ENCODE assay signal across 8 cellular contexts in genomic region chr7:148699772-148700629, GRCh38. TPM values are rescaled to one million over a fixed set of nuclear protein-coding genes. Genes with fewer than 3 reads are reported as not detected.
DNase-seq lines count a peak whose midpoint lies in the region; TF ChIP-seq lines count a peak whose summit lies in the region.

No MANE protein-coding gene starts in this region.

- H3K36me3 ChIP-seq in HAP-1 (replicated peaks) (no peaks in the 10 kb centered on the region), kidney epithelial cell (ENCODE audit: control insufficient read depth, insufficient read depth, low read length) (no peaks in the 10 kb centered on the region), subcutaneous abdominal adipose tissue (ENCODE audit: control insufficient read depth in 5 of 5, insufficient read depth in 5 of 5, low read length in 5 of 5) (no peaks in the 10 kb centered on the region)

- TF ChIP-seq CTCF in astrocyte of the cerebellum (IDR thresholded peaks at IDR 0.05; ENCODE audit: low read depth, low read length, missing control alignments), result no peak
- TF ChIP-seq CTCF in kidney epithelial cell (IDR thresholded peaks at IDR 0.05; ENCODE audit: insufficient read depth, low read length, poor library complexity, severe bottlenecking), result no peak

- H3K27me3 ChIP-seq in HAP-1 (ENCODE audit: low read depth), result no peaks in the 10 kb centered on the region
- no peaks in the 10 kb centered on the region for H3K27me3 ChIP-seq in kidney epithelial cell (ENCODE audit: control insufficient read depth, insufficient read depth, low read length)
- no peaks in the 10 kb centered on the region for H3K27me3 ChIP-seq in subcutaneous abdominal adipose tissue (ENCODE audit: control insufficient read depth in 5 of 5, insufficient read depth in 4 of 5, low read length in 5 of 5)

- H3K9me3 ChIP-seq in HAP-1 (no peaks in the 10 kb centered on the region), subcutaneous abdominal adipose tissue (ENCODE audit: control insufficient read depth in 5 of 5, low read length in 5 of 5) (no peaks in the 10 kb centered on the region)

- H3K4me1 ChIP-seq in HAP-1 (peaks cover 42% of the 10 kb centered on the region), subcutaneous abdominal adipose tissue (ENCODE audit: control insufficient read depth in 5 of 5, insufficient read depth in 5 of 5, low read length in 5 of 5) (peaks cover 0 to 49% (median 44%) of the 10 kb centered on the region in 5 donors)

- H3K9ac ChIP-seq in subcutaneous abdominal adipose tissue (ENCODE audit: low read length in 5 of 5), result peak overlapping the region; percentile 56 to 98 (median 87)

- H3K27ac ChIP-seq in subcutaneous abdominal adipose tissue (ENCODE audit: low read depth, low read length), result peak overlapping the region; percentile 93

- DNase-seq in NCI-H146 (lab: John Stamatoyannopoulos, UW) (peak; percentile 6), NCI-H146 treated with DMSO at 0.1 percent for 48 hours (lab: John Stamatoyannopoulos, UW; ENCODE audit: unreplicated experiment) (no peak), HAP-1 (ENCODE audit: low spot score in 2 of 2) (peak in 1 of 2 experiments; percentile 44), MV-4-11 (lab: John Stamatoyannopoulos, UW) (peak; percentile 47), astrocyte of the cerebellum (ENCODE audit: low read depth) (no peak), kidney epithelial cell (ENCODE audit: low read depth) (no peak), D341Med (ENCODE audit: low spot score) (no peak)

- peak overlapping the region; percentile 70 for H3K4me3 ChIP-seq in HAP-1
- H3K4me3 ChIP-seq in astrocyte of the cerebellum (ENCODE audit: low read depth, low read length), result peak overlapping the region; percentile 72
- H3K4me3 ChIP-seq in kidney epithelial cell (ENCODE audit: low read depth, low read length), result peak overlapping the region; percentile 84
- peak overlapping the region; percentile 76 to 85 (median 83) for H3K4me3 ChIP-seq in subcutaneous abdominal adipose tissue (ENCODE audit: low read depth in 1 of 5, low read length in 5 of 5)

- in situ Hi-C loops in HAP-1 (cut with MboI; ENCODE audit: low sequenced_read_pairs) (no loop called here), astrocyte of the cerebellum (cut with HindIII; ENCODE audit: low sequenced_read_pairs) (no loop called here)

RNA-seq across cellular contexts. Expression of gene CUL1, which starts 1.3 kb away (rescaled TPM):
- 38.7 and 41.3 TPM in 2 replicates for total RNA-seq in kidney epithelial cell

Comparison
In these comparisons a context has a peak if more than half of its experiments do, and no peak if none do; other contexts are left out.
1. DNase-seq: peak in NCI-H146 (single experiment) and MV-4-11 (single experiment); none in NCI-H146 treated with DMSO at 0.1 percent for 48 hours (single experiment), astrocyte of the cerebellum (single experiment), kidney epithelial cell (single experiment) and D341Med (single experiment).
2. Peak in every context shown above with its lines, with median percentiles within 50 percentile points of each other: H3K4me3 ChIP-seq.